ENCODE assay signal across 18 cellular contexts in the genomic region with DNA sequence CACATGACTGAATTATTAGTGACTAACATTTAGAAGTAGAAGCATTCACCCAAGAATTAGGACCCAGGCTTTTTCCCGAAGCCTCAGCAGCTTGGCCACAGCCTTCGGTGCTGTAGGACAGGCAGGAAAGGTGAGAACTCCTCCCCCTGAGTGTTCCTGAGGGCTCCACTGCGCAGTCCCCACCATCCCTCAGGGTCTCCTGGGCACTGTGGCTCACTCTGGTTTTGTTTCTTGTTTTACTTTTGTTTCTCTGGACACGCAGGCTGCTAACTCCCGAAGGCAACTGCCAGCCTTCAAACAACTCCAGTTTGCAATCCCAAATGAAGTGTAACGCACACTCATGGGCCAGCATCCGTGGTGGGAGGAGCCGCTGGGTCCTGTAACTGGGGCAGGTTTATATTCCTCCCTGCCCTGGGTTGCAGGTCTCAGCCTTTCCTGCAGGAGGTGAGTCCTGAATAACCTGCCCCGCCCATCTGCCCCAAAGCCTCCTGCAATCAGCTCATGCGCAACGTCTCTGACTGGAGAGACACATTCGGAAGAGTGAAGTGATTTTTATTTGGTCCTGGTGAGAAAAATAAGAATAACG.
"Had no signal": no experiment of that assay in that cellular context is flagged by ENCODE, and none has a peak within 500 bp of the region (broad histone marks: within the 10 kb centered on the region; RNA-seq: fewer than 3 reads in every experiment).

No MANE protein-coding gene starts in this region.

- H3K36me3 ChIP-seq: esophagus muscularis mucosa, pancreas, upper lobe of left lung had no signal

- ATAC-seq: activated CD8-positive, alpha-beta memory T cell treated with anti-CD3 and anti-CD28 coated beads, Interleukin-2, amount 10 ng/mL, durations not matched to agents 7 days and 5 days; activated naive CD4-positive, alpha-beta T cell treated with anti-CD3 and anti-CD28 coated beads, Interleukin-2, amount 50 U/mL, for 72 hours; left ventricle myocardium superior; pancreas; stimulated activated memory B cell treated with anti-CD40 and anti-IgM and Interleukin-4, amounts not matched to agents 10 μg/mL and 1 μg/mL and 100 μg/mL, for 72 hours; T-helper 17 cell had no signal

- H3K4me3 ChIP-seq: esophagus muscularis mucosa, pancreas, upper lobe of left lung had no signal

- H3K4me1 ChIP-seq: esophagus muscularis mucosa, pancreas, upper lobe of left lung had no signal

- H3K27ac ChIP-seq: esophagus muscularis mucosa, pancreas, upper lobe of left lung had no signal

- FAIRE-seq: pancreas had no signal

- DNase-seq: activated CD4-positive, alpha-beta T cell treated with anti-CD3 and anti-CD28 coated beads, Interleukin-2, amount 50 U/mL, for 4 hours; activated CD4-positive, CD25-positive, alpha-beta regulatory T cell; activated CD8-positive, alpha-beta memory T cell treated with anti-CD3 and anti-CD28 coated beads, Interleukin-2, amount 10 ng/mL, durations not matched to agents 7 days and 5 days; activated effector memory CD4-positive, alpha-beta T cell treated with Interleukin-2 at 50 U/mL for 16 hours; activated T-cell treated with anti-CD3 and anti-CD28 coated beads, Interleukin-2, amount 50 U/mL, for 24 hours; amniotic stem cell; foreskin fibroblast; glutamatergic neuron; left ventricle myocardium superior; pancreas; retina; stimulated activated CD4-positive, alpha-beta T cell treated with anti-CD3 and anti-CD28 coated beads, Interleukin-1b, Interleukin-23, amount 100 ng/mL, for 48 hours; substantia nigra; T-helper 17 cell had no signal

- H3K9me3 ChIP-seq: esophagus muscularis mucosa, pancreas, upper lobe of left lung had no signal
